Comparison of ENCODE assay signal across 8 cellular contexts in the genomic region with DNA sequence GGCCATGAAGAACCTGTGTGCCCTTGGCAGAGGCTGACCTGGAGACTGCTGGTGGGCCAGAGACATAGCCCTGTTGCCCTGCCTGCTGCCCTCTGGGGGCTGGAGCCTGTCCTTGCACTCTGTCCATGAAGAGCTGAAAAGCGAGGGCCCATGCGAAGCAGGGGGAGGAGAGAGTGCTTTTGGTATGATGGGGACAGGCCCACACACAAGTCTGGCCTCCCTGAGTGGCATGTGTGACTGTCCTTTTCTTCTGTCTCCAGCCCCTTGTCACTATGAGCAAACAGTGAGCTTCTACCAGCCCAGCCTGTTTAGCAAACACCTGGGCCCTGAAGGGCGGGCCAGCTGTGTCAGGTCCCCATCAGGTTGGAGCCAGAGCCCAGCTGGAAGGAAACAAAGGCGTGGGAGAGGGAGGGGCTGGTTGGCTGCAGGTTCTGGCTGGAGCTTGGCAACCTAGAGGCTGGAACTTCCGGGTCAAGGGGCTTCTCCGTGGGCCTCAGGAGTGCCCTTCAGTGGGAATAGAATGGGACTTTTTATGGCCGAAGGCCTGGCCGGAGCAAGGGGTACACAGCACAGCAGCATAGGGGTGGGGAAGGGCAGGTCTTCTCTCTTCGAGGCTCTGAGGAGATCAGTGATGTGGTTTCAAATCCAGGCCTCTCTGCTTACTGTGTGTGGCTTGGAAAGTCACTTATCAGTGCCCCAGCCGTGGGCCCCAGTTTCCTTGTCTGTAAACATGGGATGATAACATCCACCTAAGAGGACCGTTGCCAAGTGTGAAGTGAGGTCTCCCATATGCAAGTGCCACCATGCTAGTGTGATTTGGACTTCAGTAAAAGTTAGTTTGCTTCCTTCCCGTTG. TPM values are rescaled to one million over a fixed set of nuclear protein-coding genes. Genes with fewer than 3 reads are reported as not detected.
DNase-seq lines count a peak whose midpoint lies in the region; ATAC-seq and TF ChIP-seq lines count a peak whose summit lies in the region.

No MANE protein-coding gene starts in this region.

- peak; percentile 87 for ATAC-seq in activated CD8-positive, alpha-beta memory T cell treated with anti-CD3 and anti-CD28 coated beads, Interleukin-2, amount 10 ng/mL, durations not matched to agents 7 days and 5 days
- peak; percentile 78 for ATAC-seq in activated T-helper 17 cell treated with anti-CD3 and anti-CD28 coated beads, Interleukin-2, amount 50 U/mL, for 72 hours (replicated peaks)
- peak; percentile 77 for ATAC-seq in stimulated activated effector memory CD8-positive, alpha-beta T cell treated with anti-CD3 and anti-CD28 coated beads, Interleukin-12 subunit alpha, Interleukin-12 subunit beta, amount 100 ng/mL, for 72 hours

- CTCF ChIA-PET in activated CD8-positive, alpha-beta memory T cell treated with anti-CD3 and anti-CD28 coated beads, Interleukin-2, amount 10 ng/mL, durations not matched to agents 7 days and 5 days (lab: Charles Lee): interaction anchor here (0.7 to 8.0 kb wide), 19 partner anchors 10 to 463 kb away, joined by 3 to 67 read pairs (median 3); no protein-coding TSS in a partner anchor

- no peaks in the 10 kb centered on the region for H3K36me3 Mint-ChIP-seq in activated CD8-positive, alpha-beta memory T cell treated with anti-CD3 and anti-CD28 coated beads, Interleukin-2, amount 10 ng/mL, durations not matched to agents 7 days and 5 days
- H3K36me3 Mint-ChIP-seq in activated T-helper 17 cell treated with anti-CD3 and anti-CD28 coated beads, Interleukin-2, amount 50 U/mL, for 72 hours (ENCODE audit: low read depth): no peaks in the 10 kb centered on the region
- H3K36me3 Mint-ChIP-seq in stimulated activated effector memory CD8-positive, alpha-beta T cell treated with anti-CD3 and anti-CD28 coated beads, Interleukin-12 subunit alpha, Interleukin-12 subunit beta, amount 100 ng/mL, for 72 hours: peaks cover 5% of the 10 kb centered on the region

- no peaks in the 10 kb centered on the region for H3K27me3 Mint-ChIP-seq in activated CD8-positive, alpha-beta memory T cell treated with anti-CD3 and anti-CD28 coated beads, Interleukin-2, amount 10 ng/mL, durations not matched to agents 7 days and 5 days
- no peaks in the 10 kb centered on the region for H3K27me3 Mint-ChIP-seq in activated T-helper 17 cell treated with anti-CD3 and anti-CD28 coated beads, Interleukin-2, amount 50 U/mL, for 72 hours

- peak; percentile 56 for DNase-seq in activated CD8-positive, alpha-beta memory T cell treated with anti-CD3 and anti-CD28 coated beads, Interleukin-2, amount 10 ng/mL, durations not matched to agents 7 days and 5 days
- DNase-seq in activated CD8-positive, alpha-beta memory T cell treated with anti-CD3 and anti-CD28 coated beads for 24 hours: no peak
- DNase-seq in HFF-Myc (ENCODE audit: extremely low read depth, low read depth) (no peak), NCI-H460 (ENCODE audit: extremely low read depth, low read depth) (peak; percentile 26), iPS-NIHi11 (ENCODE audit: low spot score) (peak; percentile 85), putamen (ENCODE audit: low spot score) (no peak)
- DNase-seq in stimulated activated effector memory CD8-positive, alpha-beta T cell treated with anti-CD3 and anti-CD28 coated beads, Interleukin-12 subunit alpha, Interleukin-12 subunit beta, amount 100 ng/mL, for 72 hours (ENCODE audit: low spot score in 2 of 2): no peak

- peak; percentile 69 for TF ChIP-seq CTCF in HFF-Myc (IDR thresholded peaks at IDR 0.05; ENCODE audit: low read depth, low read length, missing control alignments)

- no peak overlapping the region for H3K4me3 ChIP-seq in HFF-Myc (replicated peaks; ENCODE audit: low read depth, low read length)

- no peaks in the 10 kb centered on the region for H3K4me1 Mint-ChIP-seq in activated CD8-positive, alpha-beta memory T cell treated with anti-CD3 and anti-CD28 coated beads, Interleukin-2, amount 10 ng/mL, durations not matched to agents 7 days and 5 days
- H3K4me1 Mint-ChIP-seq in activated T-helper 17 cell treated with anti-CD3 and anti-CD28 coated beads, Interleukin-2, amount 50 U/mL, for 72 hours: peaks cover 6% of the 10 kb centered on the region
- peaks cover 20% of the 10 kb centered on the region for H3K4me1 Mint-ChIP-seq in stimulated activated effector memory CD8-positive, alpha-beta T cell treated with anti-CD3 and anti-CD28 coated beads, Interleukin-12 subunit alpha, Interleukin-12 subunit beta, amount 100 ng/mL, for 72 hours

- H3K9me3 Mint-ChIP-seq in activated CD8-positive, alpha-beta memory T cell treated with anti-CD3 and anti-CD28 coated beads, Interleukin-2, amount 10 ng/mL, durations not matched to agents 7 days and 5 days (ENCODE audit: low read depth): no peaks in the 10 kb centered on the region
- H3K9me3 Mint-ChIP-seq in activated T-helper 17 cell treated with anti-CD3 and anti-CD28 coated beads, Interleukin-2, amount 50 U/mL, for 72 hours: no peaks in the 10 kb centered on the region
- H3K9me3 Mint-ChIP-seq in stimulated activated effector memory CD8-positive, alpha-beta T cell treated with anti-CD3 and anti-CD28 coated beads, Interleukin-12 subunit alpha, Interleukin-12 subunit beta, amount 100 ng/mL, for 72 hours: no peaks in the 10 kb centered on the region

- H3K4me3 Mint-ChIP-seq in activated CD8-positive, alpha-beta memory T cell treated with anti-CD3 and anti-CD28 coated beads, Interleukin-2, amount 10 ng/mL, durations not matched to agents 7 days and 5 days: no peak overlapping the region
- H3K4me3 Mint-ChIP-seq in activated T-helper 17 cell treated with anti-CD3 and anti-CD28 coated beads, Interleukin-2, amount 50 U/mL, for 72 hours: no peak overlapping the region
- no peak overlapping the region for H3K4me3 Mint-ChIP-seq in stimulated activated effector memory CD8-positive, alpha-beta T cell treated with anti-CD3 and anti-CD28 coated beads, Interleukin-12 subunit alpha, Interleukin-12 subunit beta, amount 100 ng/mL, for 72 hours

- H3K27ac Mint-ChIP-seq in activated CD8-positive, alpha-beta memory T cell treated with anti-CD3 and anti-CD28 coated beads, Interleukin-2, amount 10 ng/mL, durations not matched to agents 7 days and 5 days: no peak overlapping the region
- H3K27ac Mint-ChIP-seq in activated T-helper 17 cell treated with anti-CD3 and anti-CD28 coated beads, Interleukin-2, amount 50 U/mL, for 72 hours: no peak overlapping the region
- peak overlapping the region; percentile 14 for H3K27ac Mint-ChIP-seq in stimulated activated effector memory CD8-positive, alpha-beta T cell treated with anti-CD3 and anti-CD28 coated beads, Interleukin-12 subunit alpha, Interleukin-12 subunit beta, amount 100 ng/mL, for 72 hours

RNA-seq across cellular contexts. Expression of a gene that starts 14.3 kb away (rescaled TPM):
- total RNA-seq in activated CD8-positive, alpha-beta memory T cell treated with anti-CD3 and anti-CD28 coated beads, Interleukin-2, amount 10 ng/mL, durations not matched to agents 7 days and 5 days: 10 to 100 TPM; 25.4 to 35.5 TPM
- total RNA-seq in NCI-H460 (2014; rRNA removed; shearing (Covaris generic)): 122 and 129 TPM in 2 replicates
- 93.5 and 137 TPM in 2 replicates for polyA plus RNA-seq in NCI-H460 (2014; cell fraction: nucleus; rRNA removed)
- total RNA-seq in activated T-helper 17 cell treated with anti-CD3 and anti-CD28 coated beads, Interleukin-2, amount 50 U/mL, for 72 hours: 10 to 100 TPM; 41.6 to 46.8 TPM

Comparison
In these comparisons a context has a peak if more than half of its experiments do, and no peak if none do; other contexts are left out.
1. DNase-seq: peak in activated CD8-positive, alpha-beta memory T cell treated with anti-CD3 and anti-CD28 coated beads, Interleukin-2, amount 10 ng/mL, durations not matched to agents 7 days and 5 days (single experiment), NCI-H460 (single experiment) and iPS-NIHi11 (single experiment); none in activated CD8-positive, alpha-beta memory T cell treated with anti-CD3 and anti-CD28 coated beads for 24 hours (single experiment), HFF-Myc (single experiment), stimulated activated effector memory CD8-positive, alpha-beta T cell treated with anti-CD3 and anti-CD28 coated beads, Interleukin-12 subunit alpha, Interleukin-12 subunit beta, amount 100 ng/mL, for 72 hours (0 of 2) and putamen (single experiment).
2. Peak in every context shown above with its lines, with median percentiles within 50 percentile points of each other: ATAC-seq.